Comparison of ENCODE assay signal across 8 cellular contexts in genomic region chr12:131894981-131895639, GRCh38. TPM values are rescaled to one million over a fixed set of nuclear protein-coding genes. Genes with fewer than 3 reads are reported as not detected.
A peak's percentile ranks its signal among the peaks of the same experiment; 100 is the strongest.
DNase-seq lines count a peak whose midpoint lies in the region; ATAC-seq and TF ChIP-seq lines count a peak whose summit lies in the region.

No MANE protein-coding gene starts in this region.

- H3K4me3 ChIP-seq in ACC112 (ENCODE audit: low read depth, low read length) (peak overlapping the region; percentile 77), WI38 (ENCODE audit: low read depth, low read length) (peak overlapping the region; percentile 68), fibroblast of the aortic adventitia (ENCODE audit: low read depth, low read length) (peak overlapping the region; percentile 81), parathyroid adenoma (ENCODE audit: low read depth, low read length) (peak overlapping the region; percentile 57)

- H3K4me1 ChIP-seq in ACC112 (ENCODE audit: control insufficient read depth, insufficient read depth, low read length, unreplicated experiment) (peaks cover 11% of the 10 kb centered on the region), parathyroid adenoma (peaks cover 13% of the 10 kb centered on the region)

- no peaks in the 10 kb centered on the region for H3K9me3 ChIP-seq in parathyroid adenoma (ENCODE audit: control insufficient read depth, low read length)

- DNase-seq in fibroblast of the aortic adventitia (ENCODE audit: low read depth) (no peak), activated gamma-delta T cell treated with Interleukin-2 at 50 U/mL for 16 hours (no peak)
- no peak for DNase-seq in stimulated activated CD4-positive, alpha-beta T cell treated with anti-CD3 and anti-CD28 coated beads, Interleukin-15, amount 100 ng/mL, for 24 hours

- no peaks in the 10 kb centered on the region for H3K36me3 ChIP-seq in ACC112 (ENCODE audit: insufficient read depth, low read length)
- H3K36me3 ChIP-seq in parathyroid adenoma (ENCODE audit: control insufficient read depth, insufficient read depth, low read length) = no peaks in the 10 kb centered on the region

- H2AFZ ChIP-seq in ACC112 (ENCODE audit: low read length, unreplicated experiment) (no peak overlapping the region), parathyroid adenoma (peak overlapping the region; percentile 82)

- TF ChIP-seq CTCF in WI38 (IDR thresholded peaks at IDR 0.05; ENCODE audit: low read depth, low read length) (no peak), fibroblast of the aortic adventitia (IDR thresholded peaks at IDR 0.05; ENCODE audit: insufficient read depth, low read length) (no peak), parathyroid adenoma (IDR thresholded peaks at IDR 0.05) (no peak)

- peak overlapping the region; percentile 83 for H3K9ac ChIP-seq in parathyroid adenoma

- H3K27me3 ChIP-seq in ACC112 (ENCODE audit: insufficient read depth, low read length) (no peaks in the 10 kb centered on the region), parathyroid adenoma (ENCODE audit: control insufficient read depth, insufficient read depth, low read length) (no peaks in the 10 kb centered on the region)

- H3K4me2 ChIP-seq in parathyroid adenoma (ENCODE audit: low read length) = peak overlapping the region; percentile 100

- H3K27ac ChIP-seq in ACC112 (ENCODE audit: low read depth, low read length) (0 out of 2 replicates have a peak overlapping the region, but pooled peaks have one; percentile 88), parathyroid adenoma (peak overlapping the region; percentile 99)

- ATAC-seq in GM21717 (IDR thresholded peaks at IDR 0.05; ENCODE audit: unreplicated experiment) = peak; percentile 8
- ATAC-seq in HG03565 (IDR thresholded peaks at IDR 0.05; ENCODE audit: unreplicated experiment) = no peak

- H3K79me2 ChIP-seq in ACC112 (ENCODE audit: control insufficient read depth, insufficient read depth, low read length, unreplicated experiment) = peaks cover 9% of the 10 kb centered on the region
- peaks cover 22% of the 10 kb centered on the region for H3K79me2 ChIP-seq in parathyroid adenoma

RNA-seq across cellular contexts. Expression of gene ULK1, which starts 0.7 kb away (rescaled TPM):
- total RNA-seq in fibroblast of the aortic adventitia (ENCODE audit: low replicate concordance) = 9.1 and 21.2 TPM in 2 replicates

RNA-seq across cellular contexts. Expression of gene PUS1, which starts 34.0 kb away (rescaled TPM):
- total RNA-seq in fibroblast of the aortic adventitia (ENCODE audit: low replicate concordance) = 4.3 and 9.3 TPM in 2 replicates

RNA-seq across cellular contexts. Expression of gene EP400, which starts 54.6 kb away (rescaled TPM):
- 11.4 and 14.7 TPM in 2 replicates for total RNA-seq in fibroblast of the aortic adventitia (ENCODE audit: low replicate concordance)
